Comparison of ENCODE assay signal across 14 cellular contexts in the genomic region with DNA sequence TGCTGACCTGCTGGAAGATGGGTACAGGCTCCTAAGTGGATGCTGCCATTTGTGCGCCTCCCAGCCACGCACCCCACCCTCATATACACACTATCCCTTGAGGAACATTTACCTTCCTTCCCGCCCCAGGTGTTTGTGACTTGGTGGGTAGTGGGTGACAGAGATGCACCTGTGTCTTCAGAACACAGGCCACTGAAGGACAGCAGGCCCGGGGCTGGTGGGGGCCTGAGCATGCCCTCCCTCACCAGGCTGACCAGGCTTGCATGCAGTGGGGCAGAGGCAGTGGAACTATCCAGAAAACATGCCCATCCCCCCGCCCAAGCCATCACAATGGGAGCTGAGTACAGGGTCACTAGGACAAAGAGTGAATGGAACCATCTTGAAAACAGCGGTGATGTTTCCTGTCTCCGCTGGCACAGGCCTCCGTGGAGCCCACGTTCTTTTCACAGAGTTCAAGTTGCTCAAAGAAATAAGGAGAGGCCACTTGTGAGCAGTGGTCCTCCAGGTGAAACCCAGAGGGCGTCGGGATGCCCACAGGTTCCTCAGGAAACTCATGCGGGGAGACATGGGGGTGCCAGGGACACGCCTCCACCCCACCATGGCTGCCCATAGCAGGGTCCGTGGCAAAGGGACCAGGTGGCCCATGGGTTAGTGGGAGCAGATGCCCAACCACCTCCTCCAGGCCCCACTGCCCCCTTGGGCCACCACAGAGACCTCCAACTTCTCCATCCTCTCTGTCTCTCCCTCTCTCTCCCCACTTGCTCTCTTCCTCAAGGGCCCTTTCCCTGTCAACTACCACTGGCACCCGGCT.
DNase-seq lines count a peak whose midpoint lies in the region; ATAC-seq and TF ChIP-seq lines count a peak whose summit lies in the region.
"Had no signal": no experiment of that assay in that cellular context is flagged by ENCODE, and none has a peak within 500 bp of the region (broad histone marks: within the 10 kb centered on the region; RNA-seq: fewer than 3 reads in every experiment).

No MANE protein-coding gene starts in this region.

- H3K9me3 ChIP-seq in BLaER1 treated with 17β-estradiol and CSF1 and Interleukin-3, amounts not matched to agents 10 nM and 100 nM (replicated peaks in 1 of 11): no peaks in the 10 kb centered on the region
- no peaks in the 10 kb centered on the region for H3K9me3 ChIP-seq in heart left ventricle

- TF ChIP-seq CTCF in heart left ventricle (IDR thresholded peaks at IDR 0.05): no peak

- H3K4me3 ChIP-seq in BLaER1 treated with 17β-estradiol and CSF1 and Interleukin-3, amounts not matched to agents 10 nM and 100 nM: no peak overlapping the region
- no peak overlapping the region for H3K4me3 ChIP-seq in heart left ventricle
- H3K4me3 ChIP-seq: cardiac muscle cell had no signal

- H3K4me1 ChIP-seq in BLaER1 treated with 17β-estradiol and CSF1 and Interleukin-3, amounts not matched to agents 10 nM and 100 nM: peaks cover 16 to 35% (median 27%) of the 10 kb centered on the region in 10 experiments
- peaks cover 0 to 20% (median 9%) of the 10 kb centered on the region in 12 donors for H3K4me1 ChIP-seq in heart left ventricle

- no peak for TF ChIP-seq POLR2A in heart left ventricle (IDR thresholded peaks at IDR 0.05)

- 83 to 90% (median 88%) methylated on average over 12 to 15 of the region's 15 CpGs for WGBS in heart left ventricle, 4 donors

- DNase-seq in heart left ventricle (peak in 1 of 5 donors; percentile 21), sciatic nerve (ENCODE audit: low spot score) (peak; percentile 44), NCI-H446 treated with DMSO at 0.1 percent for 48 hours (lab: John Stamatoyannopoulos, UW) (no peak), pons (ENCODE audit: low spot score) (no peak), GDM1 (lab: John Stamatoyannopoulos, UW) (no peak)
- DNase-seq: activated naive CD8-positive, alpha-beta T cell treated with anti-CD3 and anti-CD28 coated beads, Interleukin-2, amount 50 U/mL, for 24 hours; effector CD8-positive, alpha-beta T cell; mesendoderm; NCI-H774; stimulated activated CD4-positive, alpha-beta T cell treated with anti-CD3 and anti-CD28 coated beads, Interleukin-15, amount 100 ng/mL, for 24 hours had no signal

- H3K27ac ChIP-seq in BLaER1 treated with 17β-estradiol and CSF1 and Interleukin-3, amounts not matched to agents 10 nM and 100 nM: no peak overlapping the region
- H3K27ac ChIP-seq in heart left ventricle: peak overlapping the region in 10 of 12 donors; percentile 37 to 75 (median 50)

- no peaks in the 10 kb centered on the region for H3K36me3 ChIP-seq in BLaER1 treated with 17β-estradiol and CSF1 and Interleukin-3, amounts not matched to agents 10 nM and 100 nM
- H3K36me3 ChIP-seq in heart left ventricle: no peaks in the 10 kb centered on the region
- H3K36me3 ChIP-seq: cardiac muscle cell had no signal

- peaks cover 0 to 8% (median 0%) of the 10 kb centered on the region in 11 experiments; a peak in 1 of 22 replicates for H4K20me1 ChIP-seq in BLaER1 treated with 17β-estradiol and CSF1 and Interleukin-3, amounts not matched to agents 10 nM and 100 nM

- H3K9ac ChIP-seq in BLaER1 treated with 17β-estradiol and CSF1 and Interleukin-3, amounts not matched to agents 10 nM and 100 nM: no peak overlapping the region

- H3K27me3 ChIP-seq in BLaER1 treated with 17β-estradiol and CSF1 and Interleukin-3, amounts not matched to agents 10 nM and 100 nM: no peaks in the 10 kb centered on the region
- no peaks in the 10 kb centered on the region for H3K27me3 ChIP-seq in heart left ventricle
- H3K27me3 ChIP-seq: cardiac muscle cell had no signal

- intact Hi-C loops in heart left ventricle (cut with DNase I) (loop anchor here in 8 of 10 donors (2.0 to 10.0 kb wide), 5 partner anchors 90 to 367 kb away; partner anchors contain the start of gene MALT1 (in 3 of the 8)), sciatic nerve (cut with DNase I) (loop anchor here (10.0 kb wide), 1 partner anchor 227 kb away; no protein-coding TSS in a partner anchor)

- ATAC-seq in HG03196 (IDR thresholded peaks at IDR 0.05; ENCODE audit: unreplicated experiment) (peak; percentile 4), heart left ventricle (peak in 3 of 4 donors; percentile 4 to 15 (median 14)), sciatic nerve (no peak), GM21528 (IDR thresholded peaks at IDR 0.05; ENCODE audit: low FRiP score, unreplicated experiment) (no peak)
- ATAC-seq: activated naive CD8-positive, alpha-beta T cell treated with anti-CD3 and anti-CD28 coated beads, Interleukin-2, amount 50 U/mL, for 24 hours had no signal

- peak overlapping the region; percentile 30 to 61 (median 39); a peak in 20 of 22 replicates for H3K4me2 ChIP-seq in BLaER1 treated with 17β-estradiol and CSF1 and Interleukin-3, amounts not matched to agents 10 nM and 100 nM

Comparison
In these comparisons a context has a peak if more than half of its experiments do, and no peak if none do; other contexts are left out.
1. H3K27ac ChIP-seq: peak in heart left ventricle (10 of 12); none in BLaER1 treated with 17β-estradiol and CSF1 and Interleukin-3, amounts not matched to agents 10 nM and 100 nM (0 of 11).
2. ATAC-seq: peak in HG03196 (single experiment) and heart left ventricle (3 of 4); none in sciatic nerve (single experiment) and GM21528 (single experiment).